Comparison of ENCODE assay signal across 1 cellular context in genomic region chr17:47650525-47651522, GRCh38.
A peak's percentile ranks its signal among the peaks of the same experiment; 100 is the strongest.
TF ChIP-seq lines count a peak whose summit lies in the region.

No MANE protein-coding gene starts in this region.

TF ChIP-seq in K562, 482 proteins besides CTCF, POLR2A, EP300 and RAD21 (continued from another document and continues in another):
- TF ChIP-seq HBP1 (CRISPR knock-in tag; IDR thresholded peaks at IDR 0.05) (no peak), ZBTB26 (CRISPR knock-in tag; IDR thresholded peaks at IDR 0.05) (no peak), ZNF436 (CRISPR knock-in tag; IDR thresholded peaks at IDR 0.05) (no peak), PML (IDR thresholded peaks at IDR 0.05; ENCODE audit: low read length) (0 out of 2 replicates have a peak, but pooled peaks have one; percentile 6), ZNF785 (CRISPR knock-in tag; IDR thresholded peaks at IDR 0.05) (no peak), CCNT2 (IDR thresholded peaks at IDR 0.05; ENCODE audit: borderline replicate concordance, extremely low read depth, insufficient read length, low read depth, low read length) (peak; percentile 80), BCOR (IDR thresholded peaks at IDR 0.05) (0 out of 2 replicates have a peak, but pooled peaks have one; percentile 22), CEBPB (tag; IDR thresholded peaks at IDR 0.05) (no peak), ZNF239 (CRISPR knock-in tag; IDR thresholded peaks at IDR 0.05) (no peak), CSDE1 (IDR thresholded peaks at IDR 0.05) (no peak), PHB (CRISPR knock-in tag; IDR thresholded peaks at IDR 0.05) (no peak), KDM5B (IDR thresholded peaks at IDR 0.05; ENCODE audit: insufficient replicate concordance, low read depth, low read length) (no peak), FOS (IDR thresholded peaks at IDR 0.05; ENCODE audit: extremely low read depth, insufficient read length) (peak; percentile 88), THAP12 (CRISPR knock-in tag; IDR thresholded peaks at IDR 0.05) (no peak), ARNT (IDR thresholded peaks at IDR 0.05) (no peak), ZNF644 (tag; IDR thresholded peaks at IDR 0.05; ENCODE audit: low read depth) (no peak), HMG20A (CRISPR knock-in tag; conservative IDR thresholded peaks at IDR 0.05) (no peak), ZFP1 (CRISPR knock-in tag; IDR thresholded peaks at IDR 0.05) (no peak), HSF4 (CRISPR knock-in tag; IDR thresholded peaks at IDR 0.05; ENCODE audit: borderline replicate concordance) (no peak), TCF15 (CRISPR knock-in tag; IDR thresholded peaks at IDR 0.05) (no peak), NFE2 (IDR thresholded peaks at IDR 0.05; ENCODE audit: low read depth) (no peak), SMAD2 (IDR thresholded peaks at IDR 0.05; ENCODE audit: low read depth, low read length) (no peak), KDM2B (CRISPR knock-in tag; IDR thresholded peaks at IDR 0.05) (no peak), ZNF143 (CRISPR knock-in tag; IDR thresholded peaks at IDR 0.05) (no peak), ZC3H4 (CRISPR knock-in tag; IDR thresholded peaks at IDR 0.05; ENCODE audit: borderline replicate concordance) (no peak), RBM15 (IDR thresholded peaks at IDR 0.05; ENCODE audit: insufficient read depth, low read length) (no peak), ZNF3 (CRISPR knock-in tag; IDR thresholded peaks at IDR 0.05) (no peak), VEZF1 (CRISPR knock-in tag; IDR thresholded peaks at IDR 0.05) (peak; percentile 94), CHD1 (IDR thresholded peaks at IDR 0.05; ENCODE audit: low read length) (peak; percentile 55), LCOR (CRISPR knock-in tag; IDR thresholded peaks at IDR 0.05) (no peak), RBM39 (optimal IDR thresholded peaks at IDR 0.05; ENCODE audit: low read depth, low read length) (no peak), SMARCE1 (IDR thresholded peaks at IDR 0.05) (peak; percentile 41; the same call in 1 of the 2 replicates), MBD2 (IDR thresholded peaks at IDR 0.05; ENCODE audit: borderline replicate concordance, low read depth) (peak; percentile 92; the same call in 1 of the 2 replicates), CREBBP (IDR thresholded peaks at IDR 0.05; ENCODE audit: low read depth, low read length) (no peak), FOXK2 (conservative IDR thresholded peaks at IDR 0.05 in 1 of 2, IDR thresholded peaks at IDR 0.05 in 1 of 2; ENCODE audit: low read depth in 2 of 2) (no peak), NFRKB (IDR thresholded peaks at IDR 0.05; ENCODE audit: low read depth) (no peak; the same call in none of the 2 replicates), RBM25 (IDR thresholded peaks at IDR 0.05; ENCODE audit: low read depth, low read length, severe bottlenecking) (peak; percentile 100), ZNF79 (CRISPR knock-in tag; IDR thresholded peaks at IDR 0.05; ENCODE audit: low read depth) (no peak), DIDO1 (tag; IDR thresholded peaks at IDR 0.05; ENCODE audit: low read depth) (no peak), EGR1 (conservative IDR thresholded peaks at IDR 0.05) (peak; percentile 80), NR2F6 (CRISPR knock-in tag; IDR thresholded peaks at IDR 0.05) (no peak), ILK (tag; IDR thresholded peaks at IDR 0.05; ENCODE audit: borderline replicate concordance, low read depth) (no peak), ELF2 (CRISPR knock-in tag; IDR thresholded peaks at IDR 0.05) (no peak), TAF15 (IDR thresholded peaks at IDR 0.05; ENCODE audit: low read depth, low read length) (no peak), ZNF280A (IDR thresholded peaks at IDR 0.05; ENCODE audit: low read depth, partially characterized antibody) (no peak), ZNF512 (tag; IDR thresholded peaks at IDR 0.05) (no peak; the same call in 1 of the 2 replicates), SIX5 (IDR thresholded peaks at IDR 0.05; ENCODE audit: borderline replicate concordance in 1 of 2, insufficient read depth in 1 of 2, low read depth in 1 of 2, low read length in 2 of 2) (no peak), SMARCA4 (IDR thresholded peaks at IDR 0.05) (peak; percentile 45; the same call in 1 of the 2 replicates), ATF4 (CRISPR knock-in tag; IDR thresholded peaks at IDR 0.05) (no peak), ZNF655 (CRISPR knock-in tag; IDR thresholded peaks at IDR 0.05) (no peak), SRF (CRISPR knock-in tag; IDR thresholded peaks at IDR 0.05) (no peak), CBFB (CRISPR knock-in tag; IDR thresholded peaks at IDR 0.05) (no peak), POLR2G (IDR thresholded peaks at IDR 0.05; ENCODE audit: low read depth, low read length) (peak; percentile 70), ZFP36 (IDR thresholded peaks at IDR 0.05; ENCODE audit: low read depth, low read length, partially characterized antibody) (no peak), RFX5 (IDR thresholded peaks at IDR 0.05; ENCODE audit: low read depth, low read length) (no peak), NBN (IDR thresholded peaks at IDR 0.05; ENCODE audit: low read depth) (peak; percentile 57; the same call in 1 of the 2 replicates), EWSR1 (IDR thresholded peaks at IDR 0.05; ENCODE audit: borderline replicate concordance, low read depth, partially characterized antibody) (no peak), SIN3A (IDR thresholded peaks at IDR 0.05; ENCODE audit: borderline replicate concordance in 2 of 2, control insufficient read depth in 1 of 2, low read depth in 2 of 2, low read length in 2 of 2) (peak; percentile 74 to 90; a peak in 2 of 4 replicates), GABPB1 (CRISPR knock-in tag; IDR thresholded peaks at IDR 0.05) (peak; percentile 30; the same call in 1 of the 2 replicates), ZNF174 (CRISPR knock-in tag; IDR thresholded peaks at IDR 0.05) (no peak), ZC3H11A (IDR thresholded peaks at IDR 0.05; ENCODE audit: low read depth, low read length) (no peak), ZNF780A (CRISPR knock-in tag; IDR thresholded peaks at IDR 0.05) (no peak), HNRNPLL (IDR thresholded peaks at IDR 0.05; ENCODE audit: low read depth, low read length, poor library complexity, severe bottlenecking) (no peak), PTTG1 (tag; IDR thresholded peaks at IDR 0.05; ENCODE audit: low read depth) (no peak), ZNF253 (CRISPR knock-in tag; conservative IDR thresholded peaks at IDR 0.05) (no peak), THAP7 (CRISPR knock-in tag; IDR thresholded peaks at IDR 0.05) (no peak), ZBED1 (IDR thresholded peaks at IDR 0.05) (no peak), ZNF408 (CRISPR knock-in tag; IDR thresholded peaks at IDR 0.05; ENCODE audit: low read depth) (no peak)
